In genomic region chr1:239587066-239587465, GRCh38 we compare ENCODE assay signal across 14 cellular contexts.
DNase-seq lines count a peak whose midpoint lies in the region; ATAC-seq and TF ChIP-seq lines count a peak whose summit lies in the region.
"Had no signal": no experiment of that assay in that cellular context is flagged by ENCODE, and none has a peak within 500 bp of the region (broad histone marks: within the 10 kb centered on the region; RNA-seq: fewer than 3 reads in every experiment).

No MANE protein-coding gene starts in this region.

- H3K4me3 ChIP-seq in BE2C (ENCODE audit: low read depth, low read length): no peak overlapping the region
- no peak overlapping the region for H3K4me3 ChIP-seq in esophagus muscularis mucosa
- H3K4me3 ChIP-seq: BLaER1 treated with 17β-estradiol and CSF1 and Interleukin-3, amounts not matched to agents 10 nM and 100 nM; HAP-1; prostate gland had no signal

- 75% methylated on average over 8 of the region's 8 CpGs for WGBS in esophagus muscularis mucosa

- DNase-seq in BE2C: no peak
- DNase-seq in KBM-7: peak; percentile 60
- DNase-seq in activated CD8-positive, alpha-beta T cell treated with anti-CD3 and anti-CD28 coated beads, Interleukin-2, amount 10 ng/mL, durations not matched to agents 7 days and 5 days: peak; percentile 75
- DNase-seq in esophagus muscularis mucosa (ENCODE audit: extremely low spot score): no peak
- DNase-seq in HPDE6-E6E7 (ENCODE audit: extremely low spot score): no peak
- no peak for DNase-seq in CD1c-positive myeloid dendritic cell (ENCODE audit: extremely low spot score)
- DNase-seq in NCI-H526 treated with DMSO at 0.1 percent for 48 hours (lab: John Stamatoyannopoulos, UW): no peak
- DNase-seq: hippocampal formation, NCI-H2107 had no signal

- H3K4me1 ChIP-seq in BE2C (no peaks in the 10 kb centered on the region), esophagus muscularis mucosa (peaks cover 0 to 78% (median 67%) of the 10 kb centered on the region in 4 donors)
- H3K4me1 ChIP-seq: HAP-1, prostate gland had no signal

- intact Hi-C loops in esophagus muscularis mucosa (cut with DNase I): no loop called here

- POLR2A ChIA-PET in activated CD8-positive, alpha-beta T cell treated with anti-CD3 and anti-CD28 coated beads, Interleukin-2, amount 10 ng/mL, durations not matched to agents 7 days and 5 days (lab: Charles Lee): interaction anchor here (1.6 kb wide), 1 partner anchor 132 kb away, joined by 14 read pairs; no protein-coding TSS in a partner anchor

- H3K27me3 ChIP-seq in BE2C (no peaks in the 10 kb centered on the region), esophagus muscularis mucosa (no peaks in the 10 kb centered on the region)
- H3K27me3 ChIP-seq: BLaER1 treated with 17β-estradiol and CSF1 and Interleukin-3, amounts not matched to agents 10 nM and 100 nM had no signal

- peaks cover 3% of the 10 kb centered on the region for H3K27me3 Mint-ChIP-seq in activated CD8-positive, alpha-beta T cell treated with anti-CD3 and anti-CD28 coated beads, Interleukin-2, amount 10 ng/mL, durations not matched to agents 7 days and 5 days (ENCODE audit: low read depth)
- H3K27me3 Mint-ChIP-seq: memory B cell had no signal

- H3K36me3 Mint-ChIP-seq in activated CD8-positive, alpha-beta T cell treated with anti-CD3 and anti-CD28 coated beads, Interleukin-2, amount 10 ng/mL, durations not matched to agents 7 days and 5 days (ENCODE audit: low read depth): no peaks in the 10 kb centered on the region
- H3K36me3 Mint-ChIP-seq: memory B cell had no signal

- ATAC-seq in activated CD8-positive, alpha-beta T cell treated with anti-CD3 and anti-CD28 coated beads, Interleukin-2, amount 10 ng/mL, durations not matched to agents 7 days and 5 days: peak; percentile 100
- no peak for ATAC-seq in GM21737 (IDR thresholded peaks at IDR 0.05; ENCODE audit: unreplicated experiment)

- no peaks in the 10 kb centered on the region for H3K36me3 ChIP-seq in BE2C
- H3K36me3 ChIP-seq in esophagus muscularis mucosa: no peaks in the 10 kb centered on the region
- H3K36me3 ChIP-seq: BLaER1 treated with 17β-estradiol and CSF1 and Interleukin-3, amounts not matched to agents 10 nM and 100 nM; HAP-1; prostate gland had no signal

- no peak overlapping the region for H3K4me3 Mint-ChIP-seq in activated CD8-positive, alpha-beta T cell treated with anti-CD3 and anti-CD28 coated beads, Interleukin-2, amount 10 ng/mL, durations not matched to agents 7 days and 5 days
- H3K4me3 Mint-ChIP-seq: memory B cell had no signal

- H3K9me3 Mint-ChIP-seq in activated CD8-positive, alpha-beta T cell treated with anti-CD3 and anti-CD28 coated beads, Interleukin-2, amount 10 ng/mL, durations not matched to agents 7 days and 5 days (ENCODE audit: insufficient read depth): no peaks in the 10 kb centered on the region

- TF ChIP-seq CTCF in BE2C (IDR thresholded peaks at IDR 0.05; ENCODE audit: low read depth, low read length): 0 out of 2 replicates have a peak, but pooled peaks have one; percentile 5
- no peak for TF ChIP-seq CTCF in esophagus muscularis mucosa (IDR thresholded peaks at IDR 0.05)

- H3K9me3 ChIP-seq in BE2C (no peaks in the 10 kb centered on the region), esophagus muscularis mucosa (no peaks in the 10 kb centered on the region)
- H3K9me3 ChIP-seq: BLaER1 treated with 17β-estradiol and CSF1 and Interleukin-3, amounts not matched to agents 10 nM and 100 nM; HAP-1; prostate gland had no signal

- no peak for TF ChIP-seq EP300 in esophagus muscularis mucosa (IDR thresholded peaks at IDR 0.05)

- in situ Hi-C loops in KBM-7 (cut with MboI; ENCODE audit: low pct_unique_long_range_greater_than_20kb, low sequenced_read_pairs): no loop called here

- peak overlapping the region; percentile 39 for H3K27ac Mint-ChIP-seq in activated CD8-positive, alpha-beta T cell treated with anti-CD3 and anti-CD28 coated beads, Interleukin-2, amount 10 ng/mL, durations not matched to agents 7 days and 5 days
- H3K27ac Mint-ChIP-seq: memory B cell had no signal

- peaks cover 20% of the 10 kb centered on the region for H3K4me1 Mint-ChIP-seq in activated CD8-positive, alpha-beta T cell treated with anti-CD3 and anti-CD28 coated beads, Interleukin-2, amount 10 ng/mL, durations not matched to agents 7 days and 5 days (ENCODE audit: low read depth)
- H3K4me1 Mint-ChIP-seq: memory B cell had no signal

- peak overlapping the region; percentile 56 to 62 (median 61) for H3K27ac ChIP-seq in esophagus muscularis mucosa (replicated peaks in 1 of 4)
- H3K27ac ChIP-seq: BLaER1 treated with 17β-estradiol and CSF1 and Interleukin-3, amounts not matched to agents 10 nM and 100 nM; prostate gland had no signal

- TF ChIP-seq POLR2A in esophagus muscularis mucosa (IDR thresholded peaks at IDR 0.05; ENCODE audit: low read depth): no peak

- CTCF ChIA-PET in activated CD8-positive, alpha-beta T cell treated with anti-CD3 and anti-CD28 coated beads, Interleukin-2, amount 10 ng/mL, durations not matched to agents 7 days and 5 days (lab: Charles Lee): interaction anchor here (0.6 to 5.8 kb wide), 16 partner anchors 11 to 314 kb away, joined by 3 to 39 read pairs (median 4); no protein-coding TSS in a partner anchor

Comparison
In these comparisons a context has a peak if more than half of its experiments do, and no peak if none do; other contexts are left out.
1. DNase-seq: peak in KBM-7 (single experiment) and activated CD8-positive, alpha-beta T cell treated with anti-CD3 and anti-CD28 coated beads, Interleukin-2, amount 10 ng/mL, durations not matched to agents 7 days and 5 days (single experiment); none in BE2C (single experiment), esophagus muscularis mucosa (single experiment), HPDE6-E6E7 (single experiment), CD1c-positive myeloid dendritic cell (single experiment) and NCI-H526 treated with DMSO at 0.1 percent for 48 hours (single experiment).